In genomic region chr2:12089001-12089400, GRCh38 we compare ENCODE assay signal across 18 cellular contexts.
DNase-seq lines count a peak whose midpoint lies in the region; ATAC-seq, FAIRE-seq and TF ChIP-seq lines count a peak whose summit lies in the region.
"Had no signal": no experiment of that assay in that cellular context is flagged by ENCODE, and none has a peak within 500 bp of the region (broad histone marks: within the 10 kb centered on the region; RNA-seq: fewer than 3 reads in every experiment).

No MANE protein-coding gene starts in this region.

- H3K27me3 ChIP-seq in PC-3 (ENCODE audit: low read length) (no peaks in the 10 kb centered on the region), dorsolateral prefrontal cortex (no peaks in the 10 kb centered on the region)
- H3K27me3 ChIP-seq: BLaER1 had no signal

- no peak for TF ChIP-seq POLR2A in H54 (IDR thresholded peaks at IDR 0.05; ENCODE audit: low read depth, low read length)

- no peaks in the 10 kb centered on the region for H4K20me1 ChIP-seq in PC-3 (ENCODE audit: low read length)
- H4K20me1 ChIP-seq: BLaER1 had no signal

- no peaks in the 10 kb centered on the region for H3K9me2 ChIP-seq in PC-3 (replicated peaks; ENCODE audit: low read length)

- H3K4me3 ChIP-seq in PC-3 (ENCODE audit: low read length) (no peak overlapping the region), epithelial cell of esophagus (ENCODE audit: low read length) (no peak overlapping the region), dorsolateral prefrontal cortex (no peak overlapping the region)
- H3K4me3 ChIP-seq: BLaER1 had no signal

- H3K4me3 Mint-ChIP-seq in T-cell, result no peak overlapping the region
- H3K4me3 Mint-ChIP-seq: CD14-positive monocyte; CD4-positive, alpha-beta memory T cell had no signal

- intact Hi-C loops in PC-3 (cut with micrococcal nuclease) (no loop called here), dorsolateral prefrontal cortex (cut with DNase I) (no loop called here)

- no peaks in the 10 kb centered on the region for H3K9me3 ChIP-seq in PC-3 (ENCODE audit: low read length)
- H3K9me3 ChIP-seq: BLaER1 had no signal

- H3K9me3 Mint-ChIP-seq in T-cell, result no peaks in the 10 kb centered on the region
- H3K9me3 Mint-ChIP-seq: CD14-positive monocyte had no signal

- POLR2A ChIA-PET in PC-3 (lab: Charles Lee; ENCODE audit: unreplicated experiment) (no interaction called here), T-cell (lab: Charles Lee) (no interaction called here)

- H3K36me3 ChIP-seq in PC-3 (ENCODE audit: low read depth, low read length), result no peaks in the 10 kb centered on the region
- H3K36me3 ChIP-seq: BLaER1 had no signal

- FAIRE-seq in H54 (lab: Jason Lieb, UNC), result peak; percentile 70

- H3K9ac ChIP-seq in PC-3 (ENCODE audit: low read length), result no peak overlapping the region
- H3K9ac ChIP-seq: BLaER1 had no signal

- TF ChIP-seq CTCF in PC-3 (conservative IDR thresholded peaks at IDR 0.05; ENCODE audit: low read depth, low read length) (no peak), epithelial cell of esophagus (IDR thresholded peaks at IDR 0.05; ENCODE audit: insufficient read depth, low read depth, low read length, missing control alignments) (no peak), dorsolateral prefrontal cortex (IDR thresholded peaks at IDR 0.05 in 54 of 56, conservative IDR thresholded peaks at IDR 0.05 in 2 of 56; ENCODE audit: low read depth in 1 of 56, partially characterized antibody in 56 of 56) (no peak)

- CTCF ChIA-PET in PC-3 (lab: Charles Lee), result interaction anchor here (1.0 kb wide), 1 partner anchor 39 kb away, joined by 3 read pairs; no protein-coding TSS in a partner anchor
- CTCF ChIA-PET in T-cell (lab: Charles Lee), result no interaction called here

- peaks cover 0 to 4% (median 0%) of the 10 kb centered on the region in 3 donors for H3K4me1 Mint-ChIP-seq in T-cell

- no peaks in the 10 kb centered on the region for H3K36me3 Mint-ChIP-seq in T-cell
- H3K36me3 Mint-ChIP-seq: CD14-positive monocyte; CD4-positive, alpha-beta memory T cell had no signal

- no peak for ATAC-seq in PC-3
- ATAC-seq in T-cell (replicated peaks in 1 of 4), result no peak

- DNase-seq in ELR (ENCODE audit: low read depth), result peak; percentile 28
- DNase-seq in H54 (ENCODE audit: insufficient read length, low spot score), result no peak
- peak; percentile 54 for DNase-seq in PC-3
- peak; percentile 19 for DNase-seq in epithelial cell of esophagus (ENCODE audit: low read depth)
- no peak for DNase-seq in dorsolateral prefrontal cortex
- DNase-seq in stimulated activated naive CD4-positive, alpha-beta T cell treated with Interleukin-2 at 50 U/mL for 16 hours (lab: John Stamatoyannopoulos, UW), result no peak
- no peak for DNase-seq in T-cell
- DNase-seq in NCI-H1092 (lab: John Stamatoyannopoulos, UW), result no peak
- DNase-seq: 8988T; CD4-positive, alpha-beta memory T cell; DMS153; DMS79; GF-D8; HCEC 1CT; IMR-90 had no signal

- no peaks in the 10 kb centered on the region for H3F3A ChIP-seq in PC-3 (ENCODE audit: low read length, unreplicated experiment)

- H3K27ac ChIP-seq in PC-3 (ENCODE audit: low read length), result peak overlapping the region; percentile 39
- no peak overlapping the region for H3K27ac ChIP-seq in dorsolateral prefrontal cortex
- H3K27ac ChIP-seq: BLaER1, HL-60 had no signal

- peaks cover 48% of the 10 kb centered on the region for H3K4me1 ChIP-seq in PC-3 (ENCODE audit: insufficient read depth, low read length)
- H3K4me1 ChIP-seq: BLaER1 had no signal

- H3K27ac Mint-ChIP-seq in T-cell, result no peak overlapping the region
- H3K27ac Mint-ChIP-seq: CD4-positive, alpha-beta memory T cell had no signal

- H3K27me3 Mint-ChIP-seq in T-cell, result no peaks in the 10 kb centered on the region

- H3K4me2 ChIP-seq in PC-3 (ENCODE audit: low read length), result 0 out of 2 replicates have a peak overlapping the region, but pooled peaks have one; percentile 60
- H3K4me2 ChIP-seq: BLaER1 had no signal

- no peaks in the 10 kb centered on the region for H3K79me2 ChIP-seq in PC-3 (ENCODE audit: low read length)

- no TSS peak for BruUV-seq in PC-3 (replicated peaks; lab: Mats Ljungman, UMichigan)

- H2AFZ ChIP-seq in PC-3 (ENCODE audit: low read length), result no peak overlapping the region

Comparison
In these comparisons a context has a peak if more than half of its experiments do, and no peak if none do; other contexts are left out.
1. DNase-seq: peak in ELR (single experiment), PC-3 (single experiment) and epithelial cell of esophagus (single experiment); none in H54 (single experiment), dorsolateral prefrontal cortex (0 of 10), stimulated activated naive CD4-positive, alpha-beta T cell treated with Interleukin-2 at 50 U/mL for 16 hours (single experiment), T-cell (0 of 34) and NCI-H1092 (single experiment).